ENCODE assay signal across 8 cellular contexts in genomic region chr10:112446855-112447691, GRCh38. TPM values are rescaled to one million over a fixed set of nuclear protein-coding genes. Genes with fewer than 3 reads are reported as not detected.
A peak's percentile ranks its signal among the peaks of the same experiment; 100 is the strongest.
DNase-seq lines count a peak whose midpoint lies in the region; ATAC-seq and TF ChIP-seq lines count a peak whose summit lies in the region.

TSS of gene VTI1A (plus strand) at chr10:112447215. CDS start at chr10:112447374, 159 bp downstream.
A gene with protein sequence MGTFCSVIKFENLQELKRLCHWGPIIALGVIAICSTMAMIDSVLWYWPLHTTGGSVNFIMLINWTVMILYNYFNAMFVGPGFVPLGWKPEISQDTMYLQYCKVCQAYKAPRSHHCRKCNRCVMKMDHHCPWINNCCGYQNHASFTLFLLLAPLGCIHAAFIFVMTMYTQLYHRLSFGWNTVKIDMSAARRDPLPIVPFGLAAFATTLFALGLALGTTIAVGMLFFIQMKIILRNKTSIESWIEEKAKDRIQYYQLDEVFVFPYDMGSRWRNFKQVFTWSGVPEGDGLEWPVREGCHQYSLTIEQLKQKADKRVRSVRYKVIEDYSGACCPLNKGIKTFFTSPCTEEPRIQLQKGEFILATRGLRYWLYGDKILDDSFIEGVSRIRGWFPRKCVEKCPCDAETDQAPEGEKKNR (minus strand): TSS chr10:112446914. CDS start chr10:112445436, 1,478 bp downstream.

- peaks cover 0 to 45% (median 12%) of the 10 kb centered on the region in 9 donors for H3K36me3 ChIP-seq in heart right ventricle

- H3K4me1 ChIP-seq in heart right ventricle: peaks cover 5 to 38% (median 27%) of the 10 kb centered on the region in 9 donors

- H3K4me1 Mint-ChIP-seq in progenitor cell of endocrine pancreas (ENCODE audit: low read depth): peaks cover 15% of the 10 kb centered on the region

- 0% methylated on average over 63 of the region's 63 CpGs for WGBS in adipose tissue, 3 donors
- 0 to 1% methylated on average over 63 of the region's 63 CpGs for WGBS in heart right ventricle, 2 donors

- H3K27me3 Mint-ChIP-seq in progenitor cell of endocrine pancreas: no peaks in the 10 kb centered on the region

- no peaks in the 10 kb centered on the region for H3K9me3 Mint-ChIP-seq in progenitor cell of endocrine pancreas (ENCODE audit: low read depth)

- peak within 1 kb of the TSS; percentile 60 to 98 (median 78) for H3K4me3 ChIP-seq in heart right ventricle

- peak within 1 kb of the TSS; percentile 93 for H3K27ac Mint-ChIP-seq in progenitor cell of endocrine pancreas

- H3K4me3 Mint-ChIP-seq in progenitor cell of endocrine pancreas (ENCODE audit: low read depth): peak within 1 kb of the TSS; percentile 90

- no peaks in the 10 kb centered on the region for H3K9me3 ChIP-seq in heart right ventricle

- ATAC-seq in HG02588 (IDR thresholded peaks at IDR 0.05; ENCODE audit: unreplicated experiment) (peak; percentile 95), heart right ventricle (peak; percentile 96 to 100 (median 98))

- H3K27me3 ChIP-seq in heart right ventricle: no peaks in the 10 kb centered on the region

- DNase-seq in NCI-H1048 (lab: John Stamatoyannopoulos, UW): peak; percentile 48
- peak; percentile 71 for DNase-seq in T follicular helper cell (ENCODE audit: low read depth)
- peak; percentile 85 for DNase-seq in heart right ventricle
- DNase-seq in progenitor cell of endocrine pancreas (ENCODE audit: low spot score, unreplicated experiment): peak; percentile 70
- DNase-seq in ureter (ENCODE audit: low spot score): peak; percentile 82

- intact Hi-C loops in heart right ventricle (cut with DNase I): loop anchor here in 2 of 10 donors (5.0 kb wide), 2 partner anchors 80 to 265 kb away; partner anchors contain the start of gene GPAM (in 1 of the 2)

- TF ChIP-seq CTCF in GM12872 (IDR thresholded peaks at IDR 0.05; ENCODE audit: insufficient read depth, low read depth, low read length) (peak; percentile 50; the same call in 2 of the 3 replicates), heart right ventricle (IDR thresholded peaks at IDR 0.05) (peak in 3 of 9 donors; percentile 43 to 49 (median 43)), progenitor cell of endocrine pancreas (IDR thresholded peaks at IDR 0.05; ENCODE audit: unreplicated experiment) (peak; percentile 34)

- peaks cover 2% of the 10 kb centered on the region for H3K36me3 Mint-ChIP-seq in progenitor cell of endocrine pancreas (ENCODE audit: insufficient read depth)

- H3K27ac ChIP-seq in adipose tissue (ENCODE audit: low read depth, low read length) (no peak within 1 kb of the TSS), heart right ventricle (peak within 1 kb of the TSS; percentile 85 to 95 (median 90))

RNA-seq across cellular contexts. Expression of gene VTI1A, which starts in this region (rescaled TPM):
- polyA plus RNA-seq in adipose tissue (10 to 100 TPM in 2 of 3 donors, 1 to 10 TPM in 1; 5.6 to 15.2 (median 13.5) TPM), heart right ventricle (1 to 10 TPM; 6.2 to 8.2 TPM)
- total RNA-seq in heart right ventricle (10 to 100 TPM; 15.7 to 24.5 (median 21.1) TPM), progenitor cell of endocrine pancreas (39.4 and 41.0 TPM in 2 replicates), ureter (50.4 TPM)

RNA-seq across cellular contexts. Expression of the second gene that starts in this region (rescaled TPM):
- 10 to 100 TPM; 13.7 to 27.7 (median 17.8) TPM for polyA plus RNA-seq in adipose tissue
- total RNA-seq in heart right ventricle: 10 to 100 TPM; 11.0 to 19.3 (median 15.2) TPM
- 10 to 100 TPM; 19.4 to 34.5 TPM for polyA plus RNA-seq in heart right ventricle
- total RNA-seq in progenitor cell of endocrine pancreas: 46.8 and 47.9 TPM in 2 replicates
- 42.1 TPM for total RNA-seq in ureter
